ENCODE assay signal across 11 cellular contexts in genomic region chr14:104971447-104972240, GRCh38. TPM values are rescaled to one million over a fixed set of nuclear protein-coding genes. Genes with fewer than 3 reads are reported as not detected.
DNase-seq lines count a peak whose midpoint lies in the region; ATAC-seq, FAIRE-seq and TF ChIP-seq lines count a peak whose summit lies in the region.
"Had no signal": no experiment of that assay in that cellular context is flagged by ENCODE, and none has a peak within 500 bp of the region (broad histone marks: within the 10 kb centered on the region; RNA-seq: fewer than 3 reads in every experiment).

No MANE protein-coding gene starts in this region.

- 96% methylated on average over 12 of the region's 12 CpGs for WGBS in hepatocyte (ENCODE audit: low lambda C conversion rate, missing lambda C conversion rate)
- 54 to 88% methylated on average over 12 of the region's 12 CpGs for WGBS in sigmoid colon, 2 donors

- H3K4me1 ChIP-seq in BE2C (peaks cover 16% of the 10 kb centered on the region), breast epithelium (peaks cover 33 to 66% of the 10 kb centered on the region in 2 donors), hepatocyte (ENCODE audit: insufficient read depth) (peaks cover 63% of the 10 kb centered on the region), sigmoid colon (peaks cover 0 to 100% (median 96%) of the 10 kb centered on the region in 4 donors)

- H3K79me2 ChIP-seq in hepatocyte: no peaks in the 10 kb centered on the region

- peak overlapping the region; percentile 44 for H3K4me2 ChIP-seq in hepatocyte

- no peak for TF ChIP-seq EP300 in sigmoid colon (IDR thresholded peaks at IDR 0.05)

- no peak overlapping the region for H3K4me3 ChIP-seq in BE2C (ENCODE audit: low read depth, low read length)
- H3K4me3 ChIP-seq in breast epithelium: no peak overlapping the region
- no peak overlapping the region for H3K4me3 ChIP-seq in hepatocyte
- H3K4me3 ChIP-seq in sigmoid colon: no peak overlapping the region
- H3K4me3 ChIP-seq: SK-N-MC had no signal

- H3K9me3 ChIP-seq in BE2C: no peaks in the 10 kb centered on the region
- H3K9me3 ChIP-seq in breast epithelium: no peaks in the 10 kb centered on the region
- H3K9me3 ChIP-seq in hepatocyte (ENCODE audit: low read depth): no peaks in the 10 kb centered on the region
- H3K9me3 ChIP-seq in sigmoid colon: no peaks in the 10 kb centered on the region

- TF ChIP-seq POLR2A in breast epithelium (IDR thresholded peaks at IDR 0.05) (no peak), sigmoid colon (IDR thresholded peaks at IDR 0.05) (no peak)

- no peak for FAIRE-seq in frontal cortex (lab: Jason Lieb, UNC)

- no peaks in the 10 kb centered on the region for H3K9me2 ChIP-seq in hepatocyte (replicated peaks; ENCODE audit: insufficient read depth)

- no peak for ATAC-seq in omental fat pad (ENCODE audit: low FRiP score)
- ATAC-seq: activated CD8-positive, alpha-beta memory T cell treated with anti-CD3 and anti-CD28 coated beads, Interleukin-2, amount 10 ng/mL, durations not matched to agents 7 days and 5 days had no signal

- no peaks in the 10 kb centered on the region for H4K20me1 ChIP-seq in hepatocyte (ENCODE audit: insufficient read depth, poor library complexity, severe bottlenecking)

- H3K27ac ChIP-seq in breast epithelium: peak overlapping the region; percentile 95 to 97
- peak overlapping the region; percentile 87 for H3K27ac ChIP-seq in hepatocyte
- H3K27ac ChIP-seq in sigmoid colon: peak overlapping the region; percentile 90 to 97 (median 96)
- H3K27ac ChIP-seq: SK-N-MC had no signal

- H3K36me3 ChIP-seq in BE2C (no peaks in the 10 kb centered on the region), breast epithelium (no peaks in the 10 kb centered on the region), hepatocyte (replicated peaks; ENCODE audit: insufficient read depth, low read depth) (no peaks in the 10 kb centered on the region), sigmoid colon (no peaks in the 10 kb centered on the region)

- H2AFZ ChIP-seq in hepatocyte: no peak overlapping the region

- DNase-seq in BE2C (peak; percentile 10), breast epithelium (ENCODE audit: low spot score in 2 of 2) (no peak), hepatocyte (ENCODE audit: low spot score) (no peak), sigmoid colon (no peak), omental fat pad (ENCODE audit: low spot score) (no peak), dermis blood vessel endothelial cell (no peak), frontal cortex (ENCODE audit: low spot score in 2 of 2) (no peak), COLO668 (lab: John Stamatoyannopoulos, UW; ENCODE audit: unreplicated experiment) (no peak)
- DNase-seq: activated CD8-positive, alpha-beta memory T cell treated with anti-CD3 and anti-CD28 coated beads, Interleukin-2, amount 10 ng/mL, durations not matched to agents 7 days and 5 days; NCI-H1436 had no signal

- TF ChIP-seq CTCF in BE2C (IDR thresholded peaks at IDR 0.05; ENCODE audit: low read depth, low read length) (no peak), breast epithelium (IDR thresholded peaks at IDR 0.05) (no peak), hepatocyte (IDR thresholded peaks at IDR 0.05; ENCODE audit: poor library complexity) (no peak), sigmoid colon (IDR thresholded peaks at IDR 0.05) (no peak), omental fat pad (IDR thresholded peaks at IDR 0.05) (no peak)

- H3K27me3 ChIP-seq in BE2C (no peaks in the 10 kb centered on the region), breast epithelium (no peaks in the 10 kb centered on the region), hepatocyte (peaks cover 2% of the 10 kb centered on the region), sigmoid colon (no peaks in the 10 kb centered on the region)

- intact Hi-C loops in breast epithelium (cut with DNase I; ENCODE audit: low total_unique reads) (loop anchor here (5.0 kb wide), 1 partner anchor 39 kb away; no protein-coding TSS in a partner anchor), sigmoid colon (cut with DNase I) (no loop called here)

RNA-seq across cellular contexts. Expression of gene AHNAK2, which starts 6.5 kb away (rescaled TPM):
- 0.62 TPM for polyA plus RNA-seq in BE2C (2012; ENCODE audit: insufficient read depth, insufficient read length, low read depth)
- total RNA-seq in breast epithelium (10 to 100 TPM; 15.1 to 46.7 (median 19.3) TPM), hepatocyte (4.6 and 5.9 TPM in 2 replicates), sigmoid colon (100 to 1,000 TPM in 3 of 4 donors, 10 to 100 TPM in 1; 81.9 to 218 (median 129) TPM), omental fat pad (10 to 100 TPM; 18.6 to 44.5 (median 34.2) TPM), dermis blood vessel endothelial cell (24.5 and 40.5 TPM in 2 replicates), frontal cortex (20.0 TPM)
- polyA plus RNA-seq in hepatocyte (1.8 and 2.4 TPM in 2 replicates), sigmoid colon (10 to 100 TPM in 1 of 3 donors, 1 to 10 TPM in 1, under 1 TPM in 1; 0.23 to 12.4 (median 2.4) TPM)
- total RNA-seq: activated CD8-positive, alpha-beta memory T cell treated with anti-CD3 and anti-CD28 coated beads, Interleukin-2, amount 10 ng/mL, durations not matched to agents 7 days and 5 days had no signal

RNA-seq across cellular contexts. Expression of gene CLBA1, which starts 13.9 kb away (rescaled TPM):
- 15.3 TPM for polyA plus RNA-seq in BE2C (2012; ENCODE audit: insufficient read depth, insufficient read length, low read depth)
- total RNA-seq in breast epithelium: 10 to 100 TPM in 1 of 3 donors, 1 to 10 TPM in 2; 4.5 to 17.0 (median 8.8) TPM
- total RNA-seq in hepatocyte: 4.5 and 6.4 TPM in 2 replicates
- 5.1 and 9.3 TPM in 2 replicates for polyA plus RNA-seq in hepatocyte
- 1 to 10 TPM; 3.2 to 5.1 (median 3.6) TPM for total RNA-seq in sigmoid colon
- polyA plus RNA-seq in sigmoid colon: 1 to 10 TPM; 2.8 to 8.4 (median 3.0) TPM
- 1 to 10 TPM; 2.5 to 6.1 (median 3.3) TPM for total RNA-seq in omental fat pad
- 3.7 and 4.6 TPM in 2 replicates for total RNA-seq in dermis blood vessel endothelial cell
- total RNA-seq in frontal cortex: 13.0 TPM

RNA-seq across cellular contexts. Expression of gene PLD4, which starts 47.0 kb away (rescaled TPM):
- polyA plus RNA-seq in BE2C (2012; ENCODE audit: insufficient read depth, insufficient read length, low read depth): 1.9 TPM
- total RNA-seq in breast epithelium (1 to 10 TPM in 1 of 3 donors, under 1 TPM in 1, not detected in 1; 0.33 to 4.0 TPM), hepatocyte (not detected in 2 replicates), sigmoid colon (1 to 10 TPM in 1 of 4 donors, under 1 TPM in 3; 0.28 to 1.5 (median 0.60) TPM), omental fat pad (under 1 TPM in 3 of 4 donors, not detected in 1; under 0.01 to 0.37 (median 0.16) TPM), dermis blood vessel endothelial cell (under 0.01 and 0.05 TPM in 2 replicates), frontal cortex (3.7 TPM)
- polyA plus RNA-seq in hepatocyte (0.77 and 1.1 TPM in 2 replicates), sigmoid colon (1 to 10 TPM in 1 of 3 donors, not detected in 2; 7.1 TPM)
- total RNA-seq: activated CD8-positive, alpha-beta memory T cell treated with anti-CD3 and anti-CD28 coated beads, Interleukin-2, amount 10 ng/mL, durations not matched to agents 7 days and 5 days had no signal

RNA-seq across cellular contexts. Expression of gene CDCA4, which starts 49.2 kb away (rescaled TPM):
- 43.2 TPM for polyA plus RNA-seq in BE2C (2012; ENCODE audit: insufficient read depth, insufficient read length, low read depth)
- total RNA-seq in breast epithelium (10 to 100 TPM in 2 of 3 donors, 1 to 10 TPM in 1; 5.1 to 10.4 (median 10.2) TPM), hepatocyte (13.6 and 15.7 TPM in 2 replicates), sigmoid colon (1 to 10 TPM; 5.0 to 7.6 (median 5.6) TPM), omental fat pad (1 to 10 TPM; 5.3 to 8.0 (median 6.4) TPM), dermis blood vessel endothelial cell (29.8 and 41.1 TPM in 2 replicates), frontal cortex (11.0 TPM)
- polyA plus RNA-seq in hepatocyte (15.0 and 17.1 TPM in 2 replicates), sigmoid colon (10 to 100 TPM in 1 of 3 donors, 1 to 10 TPM in 2; 2.4 to 11.3 (median 3.9) TPM)
